Comparison of ENCODE assay signal across 17 cellular contexts in the genomic region with DNA sequence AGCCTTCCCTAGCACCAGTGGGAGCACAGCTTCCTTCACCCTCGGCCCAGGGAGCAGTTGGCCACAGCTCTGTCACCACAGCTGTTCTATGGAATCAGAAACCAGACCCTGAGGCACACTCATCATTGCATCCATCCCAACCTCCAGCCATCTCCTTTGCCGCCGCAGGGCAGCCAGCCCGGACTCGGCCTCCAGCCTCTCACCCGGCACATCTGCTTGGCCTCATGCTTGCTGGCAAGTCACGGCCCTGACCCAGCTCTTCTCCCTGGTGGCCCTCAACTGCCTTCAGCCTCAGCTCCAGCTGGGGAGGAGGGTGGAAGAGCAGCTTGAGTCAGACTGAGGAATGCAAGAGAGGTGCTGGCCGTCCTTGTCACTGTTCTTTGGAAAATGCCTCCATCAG. TPM values are rescaled to one million over a fixed set of nuclear protein-coding genes. Genes with fewer than 3 reads are reported as not detected.
A peak's percentile ranks its signal among the peaks of the same experiment; 100 is the strongest.
DNase-seq lines count a peak whose midpoint lies in the region; ATAC-seq, FAIRE-seq and TF ChIP-seq lines count a peak whose summit lies in the region.
"Had no signal": no experiment of that assay in that cellular context is flagged by ENCODE, and none has a peak within 500 bp of the region (broad histone marks: within the 10 kb centered on the region; RNA-seq: fewer than 3 reads in every experiment).

No MANE protein-coding gene starts in this region.

- H3K9me3 ChIP-seq in H1 (ENCODE audit: insufficient read depth in 2 of 2, low read depth in 1 of 2, low read length in 1 of 2) (no peaks in the 10 kb centered on the region), kidney (ENCODE audit: control insufficient read depth in 1 of 2, low read length in 2 of 2) (no peaks in the 10 kb centered on the region), spleen (no peaks in the 10 kb centered on the region), lower lobe of right lung (no peaks in the 10 kb centered on the region)

- H3K14ac ChIP-seq in H1 (ENCODE audit: insufficient read length), result no peak overlapping the region

- no peak overlapping the region for H3K9ac ChIP-seq in H1 (replicated peaks in 1 of 4; ENCODE audit: extremely low read depth in 1 of 4, low read depth in 3 of 4, low read length in 3 of 4)
- no peak overlapping the region for H3K9ac ChIP-seq in kidney (ENCODE audit: low read length in 2 of 2)

- H3K27ac ChIP-seq in H1 (ENCODE audit: low read depth, low read length), result no peak overlapping the region
- no peak overlapping the region for H3K27ac ChIP-seq in kidney (ENCODE audit: low read depth in 2 of 2, low read length in 2 of 2)
- peak overlapping the region in 4 of 8 donors; percentile 19 to 42 (median 33) for H3K27ac ChIP-seq in spleen
- H3K27ac ChIP-seq in lower lobe of right lung, result no peak overlapping the region

- no peak for TF ChIP-seq RAD21 in H1 (IDR thresholded peaks at IDR 0.05 in 1 of 2, conservative IDR thresholded peaks at IDR 0.05 in 1 of 2; ENCODE audit: low read depth in 2 of 2, low read length in 2 of 2)

- H2BK12ac ChIP-seq in H1 (ENCODE audit: low read depth, low read length), result no peak overlapping the region

- H3K18ac ChIP-seq in H1 (ENCODE audit: extremely low read depth, low read length), result no peak overlapping the region

- peaks cover 4 to 12% (median 6%) of the 10 kb centered on the region in 4 experiments; a peak in 6 of 7 replicates for H3K4me1 ChIP-seq in H1 (replicated peaks in 1 of 4; ENCODE audit: control insufficient read depth in 3 of 4, insufficient read depth in 4 of 4, low read length in 3 of 4)
- H3K4me1 ChIP-seq in kidney (ENCODE audit: control insufficient read depth in 1 of 2, insufficient read depth in 1 of 2, low read depth in 1 of 2, low read length in 2 of 2), result peaks cover 8 to 13% of the 10 kb centered on the region in 2 donors
- H3K4me1 ChIP-seq in spleen, result peaks cover 4 to 26% (median 19%) of the 10 kb centered on the region in 6 donors
- peaks cover 22% of the 10 kb centered on the region for H3K4me1 ChIP-seq in lower lobe of right lung

- H3K23ac ChIP-seq in H1 (ENCODE audit: insufficient read length), result no peak overlapping the region

- TF ChIP-seq CTCF in H1 (IDR thresholded peaks at IDR 0.05; ENCODE audit: control extremely low read depth in 1 of 3, insufficient read depth in 1 of 3, low read depth in 1 of 3, low read length in 3 of 3) (no peak), kidney (IDR thresholded peaks at IDR 0.05; ENCODE audit: borderline replicate concordance, extremely low read depth, insufficient read depth) (no peak), spleen (IDR thresholded peaks at IDR 0.05 in 8 of 11, conservative IDR thresholded peaks at IDR 0.05 in 3 of 11) (no peak), lower lobe of right lung (IDR thresholded peaks at IDR 0.05) (no peak)

- no peak overlapping the region for H2BK20ac ChIP-seq in H1 (ENCODE audit: low read length)

- no peak for TF ChIP-seq EP300 in H1 (IDR thresholded peaks at IDR 0.05; ENCODE audit: borderline replicate concordance in 1 of 2, low read depth in 2 of 2, low read length in 2 of 2)

- H2AFZ ChIP-seq in H1 (ENCODE audit: low read length), result no peak overlapping the region

- no peak for ATAC-seq in lower lobe of right lung
- ATAC-seq: activated CD8-positive, alpha-beta T cell treated with anti-CD3 and anti-CD28 coated beads, Interleukin-2, amount 10 ng/mL, durations not matched to agents 7 days and 5 days; left colon had no signal

- peaks cover 11% of the 10 kb centered on the region for H3K23me2 ChIP-seq in H1 (ENCODE audit: low read depth, low read length)

- H2BK120ac ChIP-seq in H1 (replicated peaks; ENCODE audit: low read depth, low read length), result no peak overlapping the region

- H4K5ac ChIP-seq in H1 (ENCODE audit: insufficient read length, low read depth, low read length), result no peak overlapping the region

- H3K4ac ChIP-seq in H1 (replicated peaks; ENCODE audit: insufficient read length, low read depth, low read length), result no peak overlapping the region

- H3K4me3 ChIP-seq in H1 (ENCODE audit: extremely low read depth in 1 of 4, insufficient read depth in 2 of 4, low read depth in 3 of 4, low read length in 4 of 4) (no peak overlapping the region), kidney (ENCODE audit: low read length in 2 of 2) (no peak overlapping the region), spleen (no peak overlapping the region), lower lobe of right lung (no peak overlapping the region)

- DNase-seq in activated effector memory CD4-positive, alpha-beta T cell treated with anti-CD3 and anti-CD28 coated beads, Interleukin-2, amount 50 U/mL, for 16 hours, result peak; percentile 46
- DNase-seq in activated effector memory CD4-positive, alpha-beta T cell treated with Interleukin-2 at 50 U/mL for 16 hours, result no peak
- no peak for DNase-seq in H1 (ENCODE audit: low read depth in 1 of 2, low spot score in 2 of 2)
- DNase-seq in kidney, result peak; percentile 79
- peak; percentile 72 for DNase-seq in spleen
- DNase-seq in posterior cingulate gyrus, result no peak
- DNase-seq in HT-29 (ENCODE audit: low spot score), result no peak
- no peak for DNase-seq in lower lobe of right lung
- DNase-seq: activated CD8-positive, alpha-beta T cell treated with anti-CD3 and anti-CD28 coated beads, Interleukin-2, amount 10 ng/mL, durations not matched to agents 7 days and 5 days; MM.1S; NCI-H2107; NCI-H82; SHP77 treated with DMSO at 0.1 percent for 48 hours had no signal

- TF ChIP-seq POLR2A in H1 (IDR thresholded peaks at IDR 0.05; ENCODE audit: control extremely low read depth in 1 of 2, low read depth in 2 of 2, low read length in 2 of 2) (no peak), spleen (IDR thresholded peaks at IDR 0.05) (no peak)

- no peak overlapping the region for H2AK5ac ChIP-seq in H1 (ENCODE audit: low read depth, low read length)

- no peaks in the 10 kb centered on the region for H3K79me2 ChIP-seq in H1 (ENCODE audit: control insufficient read depth in 1 of 2, insufficient read depth in 2 of 2, low read length in 2 of 2)

- peaks cover 0 to 17% (median 13%) of the 10 kb centered on the region in 4 experiments; a peak in 6 of 7 replicates for H3K27me3 ChIP-seq in H1 (replicated peaks in 1 of 4; ENCODE audit: control insufficient read depth in 3 of 4, extremely low read depth in 1 of 4, insufficient read depth in 3 of 4, low read length in 3 of 4)
- no peaks in the 10 kb centered on the region for H3K27me3 ChIP-seq in spleen (replicated peaks in 1 of 7)
- no peaks in the 10 kb centered on the region for H3K27me3 ChIP-seq in lower lobe of right lung (ENCODE audit: low read depth)

- no peaks in the 10 kb centered on the region for H4K20me1 ChIP-seq in H1 (replicated peaks in 1 of 2; ENCODE audit: control insufficient read depth in 1 of 2, insufficient read depth in 2 of 2, low read length in 2 of 2)

- CTCF ChIA-PET in H1 (lab: Charles Lee; ENCODE audit: partially characterized antibody), result interaction anchor here (1.0 to 18.9 kb wide), 11 partner anchors 7 to 548 kb away, joined by 3 to 595 read pairs (median 5); no protein-coding TSS in a partner anchor

- H3K4me2 ChIP-seq in H1 (ENCODE audit: insufficient read depth in 1 of 2, low read depth in 2 of 2, low read length in 2 of 2), result no peak overlapping the region

- H4K8ac ChIP-seq in H1 (ENCODE audit: extremely low read depth, insufficient read depth, low read length), result peak overlapping the region; percentile 29; the same call in 1 of the 2 replicates

- no peak overlapping the region for H4K91ac ChIP-seq in H1 (replicated peaks; ENCODE audit: insufficient read length, low read length)

- 87% methylated on average over 4 of the region's 8 CpGs; no CpG with 5 or more reads in 1 of the 2 experiments for WGBS in H1 (ENCODE audit: extremely low coverage in 1 of 2, insufficient coverage in 1 of 2, insufficient read length in 1 of 2, insufficient replicate concordance in 2 of 2, low coverage in 1 of 2, low lambda C conversion rate in 2 of 2, missing lambda C conversion rate in 1 of 2), 2 experiments
- 79 to 93% (median 84%) methylated on average over 6 to 8 of the region's 8 CpGs for WGBS in spleen, 5 donors

- H3K36me3 ChIP-seq in H1 (ENCODE audit: control insufficient read depth in 2 of 4, insufficient read depth in 4 of 4, low read length in 3 of 4) (no peaks in the 10 kb centered on the region), kidney (ENCODE audit: control insufficient read depth in 1 of 2, insufficient read depth in 2 of 2, low read length in 2 of 2) (no peaks in the 10 kb centered on the region), spleen (no peaks in the 10 kb centered on the region), lower lobe of right lung (no peaks in the 10 kb centered on the region)

- no peak overlapping the region for H2BK15ac ChIP-seq in H1 (ENCODE audit: low read length)

- no peak overlapping the region for H3K56ac ChIP-seq in H1 (replicated peaks; ENCODE audit: insufficient read length, low read depth, low read length)

- no peak for FAIRE-seq in H1 (lab: Jason Lieb, UNC)
- no peak for FAIRE-seq in kidney (lab: Jason Lieb, UNC)
- FAIRE-seq: A204.1, astrocyte, frontal cortex had no signal

- H2BK5ac ChIP-seq in H1 (ENCODE audit: low read depth, low read length), result no peak overlapping the region

- H3K79me1 ChIP-seq in H1 (ENCODE audit: low read depth, low read length), result no peaks in the 10 kb centered on the region

- POLR2A ChIA-PET in H1 (lab: Charles Lee; ENCODE audit: partially characterized antibody), result no interaction called here

- intact Hi-C loops in kidney (cut with DNase I) (no loop called here), spleen (cut with DNase I; ENCODE audit: low total_unique reads) (no loop called here), posterior cingulate gyrus (cut with DNase I) (no loop called here), lower lobe of right lung (cut with DNase I) (no loop called here)

TF ChIP-seq in H1, 55 proteins besides CTCF, POLR2A, EP300 and RAD21 (continues in another document):
- no peak for TF ChIP-seq KDM5A (IDR thresholded peaks at IDR 0.05; ENCODE audit: low read length)
- TF ChIP-seq KDM1A (IDR thresholded peaks at IDR 0.05; ENCODE audit: borderline replicate concordance, low read length), result no peak
- no peak for TF ChIP-seq ZNF274 (IDR thresholded peaks at IDR 0.05; ENCODE audit: borderline replicate concordance, extremely low read depth, low read length)

RNA-seq across cellular contexts. Expression of gene TOR1AIP2, which starts 59.8 kb away (rescaled TPM):
- total RNA-seq in H1 (2021; fragmentation: NEBNext Ultra II Directional; extraction: Animal tissue kit (Norgen Biotek cat#: 25700)), result 72.0 and 75.2 TPM in 2 replicates
- polyA plus RNA-seq in H1 (2011; rRNA removed) (7.8 and 12.1 TPM in 2 replicates), kidney (ENCODE audit: insufficient read depth, low read depth, low replicate concordance) (13.1 TPM), spleen (1 to 10 TPM; 4.6 to 9.1 (median 5.1) TPM)
- 14.0 TPM for polyA plus RNA-seq in H1 (2011; cell fraction: cytosol; rRNA removed)
- 6.5 TPM for polyA plus RNA-seq in H1 (2011; cell fraction: nucleus; rRNA removed)
- 11.2 to 19.1 TPM (median 13.9 TPM) in 4 replicates for polyA plus RNA-seq in H1 (2012, experiment 1 of 2)
- polyA plus RNA-seq in H1 (2012, experiment 2 of 2), result 2.5 TPM
- polyA plus RNA-seq in H1 (2013, experiment 1 of 2), result 35.0 TPM
- polyA plus RNA-seq in H1 (2013, experiment 2 of 2), result 36.1 TPM
- polyA minus RNA-seq in H1 (2011; rRNA and poly(A)+ RNA removed), result 56.9 and 66.4 TPM in 2 replicates
- polyA minus RNA-seq in H1 (2011; cell fraction: cytosol; rRNA and poly(A)+ RNA removed), result 27.4 TPM
- polyA minus RNA-seq in H1 (2011; cell fraction: nucleus; rRNA and poly(A)+ RNA removed), result 33.1 TPM
- total RNA-seq in kidney (80.5 TPM), spleen (10 to 100 TPM; 49.4 to 77.4 (median 67.8) TPM), lower lobe of right lung (92.0 TPM)
- 29.9 and 32.6 TPM in 2 replicates for total RNA-seq in HT-29 (2014; rRNA removed; shearing (Covaris generic))

Comparison
In these comparisons a context has a peak if more than half of its experiments do, and no peak if none do; other contexts are left out.
1. DNase-seq: peak in activated effector memory CD4-positive, alpha-beta T cell treated with anti-CD3 and anti-CD28 coated beads, Interleukin-2, amount 50 U/mL, for 16 hours (single experiment), kidney (single experiment) and spleen (single experiment); none in activated effector memory CD4-positive, alpha-beta T cell treated with Interleukin-2 at 50 U/mL for 16 hours (single experiment), H1 (0 of 2), posterior cingulate gyrus (0 of 10), HT-29 (single experiment) and lower lobe of right lung (single experiment).